In genomic region chr10:17415046-17415643, GRCh38 we compare ENCODE assay signal across 16 cellular contexts. TPM values are rescaled to one million over a fixed set of nuclear protein-coding genes. Genes with fewer than 3 reads are reported as not detected.
DNase-seq lines count a peak whose midpoint lies in the region; ATAC-seq and TF ChIP-seq lines count a peak whose summit lies in the region.
"Had no signal": no experiment of that assay in that cellular context is flagged by ENCODE, and none has a peak within 500 bp of the region (broad histone marks: within the 10 kb centered on the region; RNA-seq: fewer than 3 reads in every experiment).

No MANE protein-coding gene starts in this region.

- H3K27ac Mint-ChIP-seq in activated T-cell treated with anti-CD3 and anti-CD28 coated beads, Interleukin-2, amount 50 U/mL, for 72 hours = peak overlapping the region; percentile 14
- H3K27ac Mint-ChIP-seq in endodermal cell (no peak overlapping the region), neural progenitor cell (no peak overlapping the region)

- TF ChIP-seq CTCF in endodermal cell (conservative IDR thresholded peaks at IDR 0.05) (no peak), neural progenitor cell (IDR thresholded peaks at IDR 0.05) (no peak), transverse colon (IDR thresholded peaks at IDR 0.05) (no peak)

- peaks cover 45% of the 10 kb centered on the region for H3F3A ChIP-seq in neural progenitor cell (ENCODE audit: low read depth)

- TF ChIP-seq POLR2A in transverse colon (IDR thresholded peaks at IDR 0.05) = no peak

- intact Hi-C loops in transverse colon (cut with DNase I; ENCODE audit: low total_unique reads) = no loop called here

- no peak for ATAC-seq in activated T-cell treated with anti-CD3 and anti-CD28 coated beads, Interleukin-2, amount 50 U/mL, for 72 hours (replicated peaks in 1 of 2)

- peaks cover 15% of the 10 kb centered on the region for H3K9me3 ChIP-seq in endodermal cell (ENCODE audit: control insufficient read depth, low read length)
- H3K9me3 ChIP-seq in neural progenitor cell (ENCODE audit: low read depth) = no peaks in the 10 kb centered on the region
- H3K9me3 ChIP-seq in transverse colon = no peaks in the 10 kb centered on the region
- H3K9me3 ChIP-seq: HAP-1 had no signal

- no peak overlapping the region for H3K4me2 ChIP-seq in neural progenitor cell
- H3K4me2 ChIP-seq: BLaER1 had no signal

- H3K79me2 ChIP-seq in neural progenitor cell (ENCODE audit: low read depth) = no peaks in the 10 kb centered on the region

- no peak overlapping the region for H2AFZ ChIP-seq in neural progenitor cell (replicated peaks)

- no peak overlapping the region for H3K4me3 ChIP-seq in endodermal cell (ENCODE audit: low read length)
- H3K4me3 ChIP-seq in neural progenitor cell = no peak overlapping the region
- no peak overlapping the region for H3K4me3 ChIP-seq in transverse colon
- H3K4me3 ChIP-seq: BLaER1, HAP-1 had no signal

- H3K4me1 ChIP-seq in endodermal cell (ENCODE audit: control insufficient read depth, insufficient read depth, low read length) (no peaks in the 10 kb centered on the region), neural progenitor cell (peaks cover 31% of the 10 kb centered on the region), transverse colon (no peaks in the 10 kb centered on the region)
- H3K4me1 ChIP-seq: HAP-1 had no signal

- in situ Hi-C loops in transverse colon (cut with MboI; ENCODE audit: low pct_ligation_motif_present in 1 of 4, low pct_unique_long_range_greater_than_20kb in 1 of 4, low sequenced_read_pairs in 3 of 4) = no loop called here

- no peak for DNase-seq in activated T-cell treated with anti-CD3 and anti-CD28 coated beads, Interleukin-2, amount 50 U/mL, for 72 hours
- no peak for DNase-seq in activated T-cell treated with anti-CD3 and anti-CD28 coated beads for 4 hours
- peak; percentile 85 for DNase-seq in NCI-H82 (lab: John Stamatoyannopoulos, UW)
- DNase-seq in endodermal cell = no peak
- DNase-seq in neural progenitor cell (ENCODE audit: low spot score) = peak; percentile 16
- no peak for DNase-seq in NK-92 treated with Interleukin-12 subunit alpha and Interleukin-12 subunit beta, amount 100 ng/mL, for 24 hours (lab: John Stamatoyannopoulos, UW)
- DNase-seq in transverse colon = no peak
- DNase-seq in DMS153 treated with DMSO at 0.1 percent for 48 hours (lab: John Stamatoyannopoulos, UW; ENCODE audit: unreplicated experiment) = no peak
- DNase-seq: 8988T, AML-193, DMS153, DND-41, GF-D8, GOT3 had no signal

- H3K27ac ChIP-seq in endodermal cell (ENCODE audit: low read depth, low read length) (peak overlapping the region; percentile 47), neural progenitor cell (peak overlapping the region; percentile 44), transverse colon (no peak overlapping the region)
- H3K27ac ChIP-seq: BLaER1 had no signal

- no peaks in the 10 kb centered on the region for H3K36me3 Mint-ChIP-seq in activated T-cell treated with anti-CD3 and anti-CD28 coated beads, Interleukin-2, amount 50 U/mL, for 72 hours (ENCODE audit: insufficient read depth in 2 of 2)
- H3K36me3 Mint-ChIP-seq in endodermal cell (ENCODE audit: low read depth) (no peaks in the 10 kb centered on the region), neural progenitor cell (no peaks in the 10 kb centered on the region)

- H3K27me3 ChIP-seq in endodermal cell (ENCODE audit: control insufficient read depth, insufficient read depth, low read length, poor library complexity, severe bottlenecking) (no peaks in the 10 kb centered on the region), neural progenitor cell (no peaks in the 10 kb centered on the region), transverse colon (no peaks in the 10 kb centered on the region)
- H3K27me3 ChIP-seq: BLaER1 had no signal

- H3K4me3 Mint-ChIP-seq in activated T-cell treated with anti-CD3 and anti-CD28 coated beads, Interleukin-2, amount 50 U/mL, for 72 hours = no peak overlapping the region
- H3K4me3 Mint-ChIP-seq in endodermal cell (no peak overlapping the region), neural progenitor cell (no peak overlapping the region)

- H3K9ac ChIP-seq in endodermal cell (ENCODE audit: extremely low read depth, low read length, poor library complexity, severe bottlenecking) (no peak overlapping the region), neural progenitor cell (no peak overlapping the region)
- H3K9ac ChIP-seq: BLaER1 had no signal

- TF ChIP-seq EP300 in transverse colon (IDR thresholded peaks at IDR 0.05; ENCODE audit: low read depth) = no peak

- peaks cover 4% of the 10 kb centered on the region for H3K4me1 Mint-ChIP-seq in activated T-cell treated with anti-CD3 and anti-CD28 coated beads, Interleukin-2, amount 50 U/mL, for 72 hours (ENCODE audit: low read depth)
- peaks cover 27% of the 10 kb centered on the region for H3K4me1 Mint-ChIP-seq in endodermal cell
- H3K4me1 Mint-ChIP-seq in neural progenitor cell = peaks cover 8% of the 10 kb centered on the region

- H3K36me3 ChIP-seq in endodermal cell (ENCODE audit: control insufficient read depth, insufficient read depth, low read length) (no peaks in the 10 kb centered on the region), neural progenitor cell (no peaks in the 10 kb centered on the region), transverse colon (no peaks in the 10 kb centered on the region)
- H3K36me3 ChIP-seq: BLaER1, HAP-1 had no signal

- no peaks in the 10 kb centered on the region for H3K27me3 Mint-ChIP-seq in activated T-cell treated with anti-CD3 and anti-CD28 coated beads, Interleukin-2, amount 50 U/mL, for 72 hours (ENCODE audit: low read depth)
- H3K27me3 Mint-ChIP-seq in endodermal cell (ENCODE audit: insufficient read depth) (no peaks in the 10 kb centered on the region), neural progenitor cell (ENCODE audit: insufficient read depth, low read depth) (peaks cover 2% of the 10 kb centered on the region)

- peaks cover 0 to 7% of the 10 kb centered on the region in 2 donors for H3K9me3 Mint-ChIP-seq in activated T-cell treated with anti-CD3 and anti-CD28 coated beads, Interleukin-2, amount 50 U/mL, for 72 hours
- H3K9me3 Mint-ChIP-seq in endodermal cell = no peaks in the 10 kb centered on the region
- no peaks in the 10 kb centered on the region for H3K9me3 Mint-ChIP-seq in neural progenitor cell

- H4K20me1 ChIP-seq in neural progenitor cell (ENCODE audit: low read depth) = no peaks in the 10 kb centered on the region
- H4K20me1 ChIP-seq: BLaER1 had no signal

- WGBS in endodermal cell (ENCODE audit: insufficient coverage in 1 of 2, insufficient read length in 1 of 2), 2 experiments = 75 to 94% methylated on average over 2 to 3 of the region's 3 CpGs
- WGBS in transverse colon (ENCODE audit: low coverage in 1 of 2), 2 donors = 79 to 86% methylated on average over 3 of the region's 3 CpGs

RNA-seq across cellular contexts. Expression of gene ST8SIA6, which starts 39.2 kb away (rescaled TPM):
- total RNA-seq in activated T-cell treated with anti-CD3 and anti-CD28 coated beads, Interleukin-2, amount 50 U/mL, for 72 hours = under 1 TPM in 1 of 2 donors, not detected in 1; 0.30 TPM
- 1 to 10 TPM in 1 of 2 donors, under 1 TPM in 1; 0.33 to 1.1 TPM for total RNA-seq in endodermal cell
- polyA plus RNA-seq in endodermal cell (2013, experiment 1 of 2) = 0.53 TPM
- polyA plus RNA-seq in endodermal cell (2013, experiment 2 of 2) = 0.79 TPM
- total RNA-seq in neural progenitor cell (ENCODE audit: low replicate concordance) = 4.4 and 5.1 TPM in 2 replicates
- 1 to 10 TPM in 1 of 4 donors, under 1 TPM in 1, not detected in 2; 0.64 to 1.2 TPM for total RNA-seq in transverse colon

Comparison
In these comparisons a context has a peak if more than half of its experiments do, and no peak if none do; other contexts are left out.
1. DNase-seq: peak in NCI-H82 (single experiment) and neural progenitor cell (single experiment); none in activated T-cell treated with anti-CD3 and anti-CD28 coated beads, Interleukin-2, amount 50 U/mL, for 72 hours (0 of 2), activated T-cell treated with anti-CD3 and anti-CD28 coated beads for 4 hours (single experiment), endodermal cell (single experiment), NK-92 treated with Interleukin-12 subunit alpha and Interleukin-12 subunit beta, amount 100 ng/mL, for 24 hours (single experiment), transverse colon (single experiment) and DMS153 treated with DMSO at 0.1 percent for 48 hours (single experiment).
2. H3K27ac ChIP-seq: peak in endodermal cell (single experiment) and neural progenitor cell (single experiment); none in transverse colon (0 of 4).